8 cellular contexts compared by ENCODE assay signal in the genomic region with DNA sequence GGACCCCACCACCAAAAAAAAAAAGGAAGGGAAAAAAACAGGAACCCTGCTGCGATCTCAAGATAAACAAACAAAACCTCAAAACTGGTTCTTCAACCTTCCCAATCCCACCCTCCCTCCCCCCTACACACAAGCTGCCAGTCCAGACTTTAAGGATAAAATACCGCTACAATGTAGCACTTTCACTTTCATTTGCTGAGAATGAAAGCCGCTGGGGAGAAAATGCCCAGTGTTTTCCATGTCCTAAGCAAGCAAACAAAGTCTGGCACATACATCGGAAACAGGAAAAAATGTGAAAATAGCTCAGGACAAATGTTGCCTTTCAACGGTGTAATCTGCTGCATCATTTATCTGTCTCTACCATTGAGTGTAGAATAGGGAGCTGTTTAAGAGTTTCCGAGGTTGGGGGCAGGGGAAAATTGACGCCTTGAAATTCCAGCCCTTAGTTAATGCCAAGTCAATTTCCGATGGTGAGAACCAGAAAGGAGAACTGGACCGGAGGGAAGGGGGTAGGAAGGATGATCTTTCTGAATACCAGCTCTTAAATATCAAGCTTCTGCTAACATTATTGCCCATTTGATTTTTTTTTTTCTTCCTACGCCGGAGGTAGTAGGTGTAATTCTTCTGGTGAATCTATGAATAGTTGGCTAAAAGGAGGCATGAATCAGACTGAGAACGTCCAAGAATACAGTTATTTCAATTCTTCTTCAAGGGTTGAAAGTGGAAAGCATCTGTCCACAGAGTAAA. TPM values are rescaled to one million over a fixed set of nuclear protein-coding genes. Genes with fewer than 3 reads are reported as not detected.
A peak's percentile ranks its signal among the peaks of the same experiment; 100 is the strongest.
DNase-seq lines count a peak whose midpoint lies in the region; ATAC-seq and TF ChIP-seq lines count a peak whose summit lies in the region.

No MANE protein-coding gene starts in this region.

- no peak overlapping the region for H3K14ac ChIP-seq in neuronal stem cell (ENCODE audit: low read length)

- no peak overlapping the region for H2AK5ac ChIP-seq in neuronal stem cell (ENCODE audit: low read depth, low read length)

- H3K27ac Mint-ChIP-seq in activated CD4-positive, alpha-beta memory T cell treated with anti-CD3 and anti-CD28 coated beads, Interleukin-2, amount 10 ng/mL, durations not matched to agents 7 days and 5 days, result peak overlapping the region; percentile 24

- no peak overlapping the region for H2BK120ac ChIP-seq in neuronal stem cell (ENCODE audit: low read depth, low read length)

- H3K9me3 ChIP-seq in Loucy (ENCODE audit: insufficient read depth, low read depth, low read length) (no peaks in the 10 kb centered on the region), gastroesophageal sphincter (no peaks in the 10 kb centered on the region), neuronal stem cell (replicated peaks in 1 of 2; ENCODE audit: control insufficient read depth in 2 of 2, insufficient read depth in 1 of 2, low read depth in 1 of 2, low read length in 2 of 2) (no peaks in the 10 kb centered on the region)

- H3K4me2 ChIP-seq in Loucy (ENCODE audit: low read depth, low read length, poor library complexity, severe bottlenecking) (peak overlapping the region; percentile 96), neuronal stem cell (ENCODE audit: insufficient read depth, low read length, poor library complexity, severe bottlenecking) (peak overlapping the region; percentile 42)

- no peaks in the 10 kb centered on the region for H3K79me2 ChIP-seq in Loucy (ENCODE audit: insufficient read depth, low read length)

- H2BK12ac ChIP-seq in neuronal stem cell (ENCODE audit: low read length), result no peak overlapping the region

- DNase-seq in NCI-H2107 treated with DMSO at 0.1 percent for 48 hours (lab: John Stamatoyannopoulos, UW; ENCODE audit: unreplicated experiment), result peak; percentile 13
- DNase-seq in NCI-H2107 (lab: John Stamatoyannopoulos, UW), result no peak
- DNase-seq in activated CD4-positive, alpha-beta memory T cell treated with anti-CD3 and anti-CD28 coated beads, Interleukin-2, amount 10 ng/mL, durations not matched to agents 7 days and 5 days, result no peak
- no peak for DNase-seq in neuronal stem cell (ENCODE audit: low spot score)
- DNase-seq in MV-4-11 (lab: John Stamatoyannopoulos, UW), result no peak

- no peaks in the 10 kb centered on the region for H3K9me3 Mint-ChIP-seq in activated CD4-positive, alpha-beta memory T cell treated with anti-CD3 and anti-CD28 coated beads, Interleukin-2, amount 10 ng/mL, durations not matched to agents 7 days and 5 days

- peaks cover 34% of the 10 kb centered on the region for H3K4me1 ChIP-seq in Loucy (ENCODE audit: insufficient read depth, low read length, poor library complexity, severe bottlenecking)
- peaks cover 0 to 33% (median 6%) of the 10 kb centered on the region in 3 donors for H3K4me1 ChIP-seq in gastroesophageal sphincter
- H3K4me1 ChIP-seq in neuronal stem cell (ENCODE audit: control insufficient read depth in 2 of 2, insufficient read depth in 1 of 2, low read depth in 1 of 2, low read length in 2 of 2), result peaks cover 2 to 8% of the 10 kb centered on the region in 2 donors

- no peak overlapping the region for H3K4ac ChIP-seq in neuronal stem cell (ENCODE audit: low read length)

- TF ChIP-seq POLR2A in gastroesophageal sphincter (IDR thresholded peaks at IDR 0.05), result no peak

- ATAC-seq in gastroesophageal sphincter (no peak), GM18858 (IDR thresholded peaks at IDR 0.05; ENCODE audit: unreplicated experiment) (no peak)

- H3K9ac ChIP-seq in Loucy (ENCODE audit: low read depth, low read length, poor library complexity, severe bottlenecking) (peak overlapping the region; percentile 66), neuronal stem cell (ENCODE audit: low read depth, low read length, poor library complexity) (no peak overlapping the region)

- H4K20me1 ChIP-seq in Loucy (ENCODE audit: insufficient read depth, low read length, poor library complexity, severe bottlenecking), result no peaks in the 10 kb centered on the region

- H2BK5ac ChIP-seq in neuronal stem cell (ENCODE audit: low read length), result no peak overlapping the region

- H3K36me3 ChIP-seq in Loucy (ENCODE audit: insufficient read depth, low read length) (no peaks in the 10 kb centered on the region), gastroesophageal sphincter (no peaks in the 10 kb centered on the region), neuronal stem cell (replicated peaks in 1 of 2; ENCODE audit: control insufficient read depth in 2 of 2, insufficient read depth in 2 of 2, low read length in 2 of 2) (no peaks in the 10 kb centered on the region)

- H3K9me2 ChIP-seq in Loucy (replicated peaks; ENCODE audit: low read depth, low read length), result no peaks in the 10 kb centered on the region

- H3K36me3 Mint-ChIP-seq in activated CD4-positive, alpha-beta memory T cell treated with anti-CD3 and anti-CD28 coated beads, Interleukin-2, amount 10 ng/mL, durations not matched to agents 7 days and 5 days (ENCODE audit: low read depth), result no peaks in the 10 kb centered on the region

- H4K91ac ChIP-seq in neuronal stem cell (ENCODE audit: low read depth, low read length, poor library complexity), result no peak overlapping the region

- CTCF ChIA-PET in activated CD4-positive, alpha-beta memory T cell treated with anti-CD3 and anti-CD28 coated beads, Interleukin-2, amount 10 ng/mL, durations not matched to agents 7 days and 5 days (lab: Charles Lee), result interaction anchor here (0.6 to 4.6 kb wide), 25 partner anchors 10 to 849 kb away, joined by 3 to 43 read pairs (median 4); no protein-coding TSS in a partner anchor

- H3K4me3 ChIP-seq in Loucy (ENCODE audit: low read length, poor library complexity, severe bottlenecking), result peak overlapping the region; percentile 92
- H3K4me3 ChIP-seq in gastroesophageal sphincter, result peak overlapping the region; percentile 59 to 95
- H3K4me3 ChIP-seq in neuronal stem cell (ENCODE audit: low read length in 2 of 2), result peak overlapping the region; percentile 48 to 71

- POLR2A ChIA-PET in activated CD4-positive, alpha-beta memory T cell treated with anti-CD3 and anti-CD28 coated beads, Interleukin-2, amount 10 ng/mL, durations not matched to agents 7 days and 5 days (lab: Charles Lee), result interaction anchor here (0.6 to 4.8 kb wide), 11 partner anchors 9 to 714 kb away, joined by 3 to 41 read pairs (median 5); partner anchors contain the start of genes CENPK, CWC27, PPWD1 and SREK1IP1

- no peak overlapping the region for H4K8ac ChIP-seq in neuronal stem cell (ENCODE audit: low read depth, low read length)

- WGBS in gastroesophageal sphincter (ENCODE audit: low coverage in 1 of 2), 2 donors, result 0 to 1% methylated on average over 10 to 12 of the region's 12 CpGs
- WGBS in neuronal stem cell (ENCODE audit: extremely low coverage in 2 of 2, insufficient read length in 2 of 2, insufficient replicate concordance in 1 of 2), 2 donors, result no CpG with 5 or more reads among the region's 12 CpGs

- no peak overlapping the region for H3K23ac ChIP-seq in neuronal stem cell (ENCODE audit: low read depth, low read length, poor library complexity)

- TF ChIP-seq CTCF in Loucy (conservative IDR thresholded peaks at IDR 0.05; ENCODE audit: low read length) (no peak), gastroesophageal sphincter (IDR thresholded peaks at IDR 0.05) (no peak)

- no peak for TF ChIP-seq EP300 in gastroesophageal sphincter (IDR thresholded peaks at IDR 0.05)

- no peaks in the 10 kb centered on the region for H3K79me1 ChIP-seq in neuronal stem cell (ENCODE audit: low read depth, low read length)

- H2AFZ ChIP-seq in Loucy (ENCODE audit: low read length) (peak overlapping the region; percentile 88), neuronal stem cell (ENCODE audit: low read length) (peak overlapping the region; percentile 90)

- no peaks in the 10 kb centered on the region for H3K27me3 ChIP-seq in Loucy (ENCODE audit: insufficient read depth, low read length, poor library complexity, severe bottlenecking)
- H3K27me3 ChIP-seq in gastroesophageal sphincter, result no peaks in the 10 kb centered on the region
- H3K27me3 ChIP-seq in neuronal stem cell (ENCODE audit: control insufficient read depth in 3 of 3, insufficient read depth in 3 of 3, low read depth in 1 of 3, low read length in 3 of 3), result no peaks in the 10 kb centered on the region

- no peaks in the 10 kb centered on the region for H3F3A ChIP-seq in Loucy (ENCODE audit: low read depth)

- no peaks in the 10 kb centered on the region for H3K27me3 Mint-ChIP-seq in activated CD4-positive, alpha-beta memory T cell treated with anti-CD3 and anti-CD28 coated beads, Interleukin-2, amount 10 ng/mL, durations not matched to agents 7 days and 5 days

- no peak overlapping the region for H3K18ac ChIP-seq in neuronal stem cell (ENCODE audit: low read length)

- peaks cover 15% of the 10 kb centered on the region for H3K4me1 Mint-ChIP-seq in activated CD4-positive, alpha-beta memory T cell treated with anti-CD3 and anti-CD28 coated beads, Interleukin-2, amount 10 ng/mL, durations not matched to agents 7 days and 5 days

- H3K4me3 Mint-ChIP-seq in activated CD4-positive, alpha-beta memory T cell treated with anti-CD3 and anti-CD28 coated beads, Interleukin-2, amount 10 ng/mL, durations not matched to agents 7 days and 5 days, result no peak overlapping the region

- H3K27ac ChIP-seq in gastroesophageal sphincter, result peak overlapping the region; percentile 86 to 100 (median 90)
- H3K27ac ChIP-seq in neuronal stem cell (replicated peaks; ENCODE audit: low read length), result peak overlapping the region; percentile 95

- H2BK15ac ChIP-seq in neuronal stem cell (ENCODE audit: low read length), result no peak overlapping the region

RNA-seq across cellular contexts. Expression of gene ADAMTS6, which starts 1.2 kb away (rescaled TPM):
- 1 to 10 TPM; 1.6 to 1.7 TPM for total RNA-seq in activated CD4-positive, alpha-beta memory T cell treated with anti-CD3 and anti-CD28 coated beads, Interleukin-2, amount 10 ng/mL, durations not matched to agents 7 days and 5 days
- total RNA-seq in gastroesophageal sphincter, result 10 to 100 TPM in 2 of 4 donors, 1 to 10 TPM in 2; 2.6 to 25.2 (median 12.3) TPM
- 3.5 TPM for polyA plus RNA-seq in neuronal stem cell (2013, experiment 1 of 2)
- polyA plus RNA-seq in neuronal stem cell (2013, experiment 2 of 2), result 3.4 TPM
